Comparison of ENCODE assay signal across 8 cellular contexts in the genomic region with DNA sequence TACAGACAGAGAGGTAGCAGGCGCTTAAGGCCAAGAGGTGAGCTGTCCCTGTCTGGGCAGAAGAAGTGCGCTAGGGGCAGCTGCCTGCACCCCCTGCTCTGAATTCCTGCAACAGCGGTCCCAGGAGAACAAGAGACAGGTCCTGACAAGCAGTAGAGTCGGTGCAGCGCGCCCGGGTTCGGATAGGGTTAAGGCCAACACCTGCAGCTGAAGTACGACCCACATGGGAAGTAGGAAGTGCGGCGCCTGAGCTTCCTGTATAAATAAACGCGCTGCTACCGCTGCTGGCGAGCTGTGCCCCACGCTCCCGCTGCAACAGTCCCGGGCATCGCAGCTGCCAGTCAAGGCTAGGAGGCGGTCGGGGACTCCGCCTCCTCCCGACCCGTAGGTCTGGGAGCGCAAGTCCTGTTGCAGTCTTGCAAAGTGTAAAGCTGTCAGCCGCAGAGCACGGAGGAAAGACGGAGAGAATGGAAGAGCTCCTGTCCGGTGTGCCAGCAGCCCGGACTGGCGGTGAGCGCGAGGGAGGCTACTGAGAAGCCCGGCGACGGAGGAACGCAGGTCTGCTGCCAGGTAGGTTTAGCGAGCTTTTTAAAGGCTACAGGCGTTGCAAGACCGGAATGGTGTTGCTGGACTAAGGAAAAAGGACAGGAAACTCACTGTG. TPM values are rescaled to one million over a fixed set of nuclear protein-coding genes. Genes with fewer than 3 reads are reported as not detected.
A peak's percentile ranks its signal among the peaks of the same experiment; 100 is the strongest.
DNase-seq lines count a peak whose midpoint lies in the region; ATAC-seq, FAIRE-seq and TF ChIP-seq lines count a peak whose summit lies in the region.

A gene (plus strand): TSS at position 290 of the 661 bp plus-strand sequence. CDS start 12,185 bp downstream, outside the sequence.

- peaks cover 8% of the 10 kb centered on the region for H3K27me3 ChIP-seq in Panc1 (ENCODE audit: control insufficient read depth, insufficient read depth, low read length)
- no peaks in the 10 kb centered on the region for H3K27me3 ChIP-seq in naive thymus-derived CD4-positive, alpha-beta T cell (ENCODE audit: control insufficient read depth in 2 of 2, insufficient read depth in 2 of 2, low read length in 2 of 2)

- FAIRE-seq in D721Med (lab: Jason Lieb, UNC) = no peak

- peaks cover 5% of the 10 kb centered on the region for H3K4me1 ChIP-seq in Panc1 (ENCODE audit: control insufficient read depth, insufficient read depth, low read length)
- peaks cover 4 to 18% of the 10 kb centered on the region in 2 donors for H3K4me1 ChIP-seq in naive thymus-derived CD4-positive, alpha-beta T cell (ENCODE audit: control insufficient read depth in 2 of 2, insufficient read depth in 2 of 2, low read length in 2 of 2)

- H3K27me3 Mint-ChIP-seq in activated T-helper 1 cell treated with anti-CD3 and anti-CD28 coated beads, Interleukin-12 subunit alpha, Interleukin-12 subunit beta, Interleukin-2, Interleukin-4 antibody, amounts not matched to agents 30 ng/mL and 10 ng/mL and 1 ng/mL, durations not matched to agents 14 hours and 24 hours and 36 hours (ENCODE audit: insufficient read depth) = peaks cover 22% of the 10 kb centered on the region
- H3K27me3 Mint-ChIP-seq in naive thymus-derived CD4-positive, alpha-beta T cell = peaks cover 0 to 21% (median 0%) of the 10 kb centered on the region in 5 donors
- H3K27me3 Mint-ChIP-seq in stimulated activated memory B cell treated with anti-CD40 and anti-IgM and Interleukin-4, amounts not matched to agents 10 μg/mL and 1 μg/mL and 100 μg/mL, for 72 hours = no peaks in the 10 kb centered on the region

- no peaks in the 10 kb centered on the region for H3K36me3 Mint-ChIP-seq in activated T-helper 1 cell treated with anti-CD3 and anti-CD28 coated beads, Interleukin-12 subunit alpha, Interleukin-12 subunit beta, Interleukin-2, Interleukin-4 antibody, amounts not matched to agents 30 ng/mL and 10 ng/mL and 1 ng/mL, durations not matched to agents 14 hours and 24 hours and 36 hours (ENCODE audit: low read depth)
- peaks cover 0 to 7% (median 0%) of the 10 kb centered on the region in 5 donors for H3K36me3 Mint-ChIP-seq in naive thymus-derived CD4-positive, alpha-beta T cell
- H3K36me3 Mint-ChIP-seq in stimulated activated memory B cell treated with anti-CD40 and anti-IgM and Interleukin-4, amounts not matched to agents 10 μg/mL and 1 μg/mL and 100 μg/mL, for 72 hours = no peaks in the 10 kb centered on the region

- peak; percentile 86 for ATAC-seq in GM21717 (IDR thresholded peaks at IDR 0.05; ENCODE audit: unreplicated experiment)
- peak; percentile 98 for ATAC-seq in Panc1
- peak; percentile 92 for ATAC-seq in naive thymus-derived CD4-positive, alpha-beta T cell
- peak; percentile 97 for ATAC-seq in stimulated activated memory B cell treated with anti-CD40 and anti-IgM and Interleukin-4, amounts not matched to agents 10 μg/mL and 1 μg/mL and 100 μg/mL, for 72 hours

- H3K4me3 Mint-ChIP-seq in activated T-helper 1 cell treated with anti-CD3 and anti-CD28 coated beads, Interleukin-12 subunit alpha, Interleukin-12 subunit beta, Interleukin-2, Interleukin-4 antibody, amounts not matched to agents 30 ng/mL and 10 ng/mL and 1 ng/mL, durations not matched to agents 14 hours and 24 hours and 36 hours = peak within 1 kb of the TSS; percentile 94
- peak within 1 kb of the TSS; percentile 90 to 100 (median 99) for H3K4me3 Mint-ChIP-seq in naive thymus-derived CD4-positive, alpha-beta T cell
- peak within 1 kb of the TSS; percentile 91 for H3K4me3 Mint-ChIP-seq in stimulated activated memory B cell treated with anti-CD40 and anti-IgM and Interleukin-4, amounts not matched to agents 10 μg/mL and 1 μg/mL and 100 μg/mL, for 72 hours

- POLR2A ChIA-PET in Panc1 (lab: Charles Lee) = no interaction called here
- POLR2A ChIA-PET in naive thymus-derived CD4-positive, alpha-beta T cell (lab: Charles Lee) = interaction anchor here (0.6 to 0.9 kb wide), 4 partner anchors 8 to 232 kb away, joined by 3 to 4 read pairs (median 3); a partner anchor contains a TSS

- no peak within 1 kb of the TSS for H3K27ac Mint-ChIP-seq in activated T-helper 1 cell treated with anti-CD3 and anti-CD28 coated beads, Interleukin-12 subunit alpha, Interleukin-12 subunit beta, Interleukin-2, Interleukin-4 antibody, amounts not matched to agents 30 ng/mL and 10 ng/mL and 1 ng/mL, durations not matched to agents 14 hours and 24 hours and 36 hours
- H3K27ac Mint-ChIP-seq in naive thymus-derived CD4-positive, alpha-beta T cell = peak within 1 kb of the TSS; percentile 2 to 95 (median 92)
- H3K27ac Mint-ChIP-seq in stimulated activated memory B cell treated with anti-CD40 and anti-IgM and Interleukin-4, amounts not matched to agents 10 μg/mL and 1 μg/mL and 100 μg/mL, for 72 hours = peak within 1 kb of the TSS; percentile 82

- H3K9me3 ChIP-seq in Panc1 (ENCODE audit: control insufficient read depth, insufficient read depth, low read depth, low read length) = no peaks in the 10 kb centered on the region
- H3K9me3 ChIP-seq in naive thymus-derived CD4-positive, alpha-beta T cell (ENCODE audit: control insufficient read depth in 2 of 3, low read length in 3 of 3) = no peaks in the 10 kb centered on the region

- no TSS peak for BruUV-seq in Panc1 (replicated peaks; lab: Mats Ljungman, UMichigan)

- DNase-seq in D721Med (ENCODE audit: insufficient read length, low spot score) (peak; percentile 19), KBM-7 (peak; percentile 72), Panc1 (ENCODE audit: low read depth, low spot score) (peak; percentile 71), fibroblast of gingiva (ENCODE audit: low read depth) (peak; percentile 82)
- DNase-seq in activated T-helper 1 cell treated with anti-CD3 and anti-CD28 coated beads, Interleukin-12 subunit alpha, Interleukin-12 subunit beta, Interleukin-2, Interleukin-4 antibody, amounts not matched to agents 30 ng/mL and 10 ng/mL and 1 ng/mL, durations not matched to agents 14 hours and 24 hours and 36 hours (ENCODE audit: low spot score) = peak; percentile 32
- DNase-seq in naive thymus-derived CD4-positive, alpha-beta T cell = peak; percentile 41 to 73 (median 67)

- H3K27ac ChIP-seq in Panc1 (ENCODE audit: low read length) = peak within 1 kb of the TSS; percentile 23; the same call in 1 of the 2 replicates
- peak within 1 kb of the TSS; percentile 69 for H3K27ac ChIP-seq in naive thymus-derived CD4-positive, alpha-beta T cell (ENCODE audit: low read depth, low read length)

- H3K36me3 ChIP-seq in Panc1 (ENCODE audit: control insufficient read depth, insufficient read depth, low read length) = no peaks in the 10 kb centered on the region
- H3K36me3 ChIP-seq in naive thymus-derived CD4-positive, alpha-beta T cell (ENCODE audit: control insufficient read depth in 2 of 3, insufficient read depth in 3 of 3, low read length in 3 of 3) = no peaks in the 10 kb centered on the region

- TF ChIP-seq CTCF in D721Med (IDR thresholded peaks at IDR 0.05; ENCODE audit: insufficient read depth, missing control alignments) (no peak), Panc1 (IDR thresholded peaks at IDR 0.05) (no peak)

- no peaks in the 10 kb centered on the region for H3K9me3 Mint-ChIP-seq in activated T-helper 1 cell treated with anti-CD3 and anti-CD28 coated beads, Interleukin-12 subunit alpha, Interleukin-12 subunit beta, Interleukin-2, Interleukin-4 antibody, amounts not matched to agents 30 ng/mL and 10 ng/mL and 1 ng/mL, durations not matched to agents 14 hours and 24 hours and 36 hours
- H3K9me3 Mint-ChIP-seq in naive thymus-derived CD4-positive, alpha-beta T cell = no peaks in the 10 kb centered on the region
- no peaks in the 10 kb centered on the region for H3K9me3 Mint-ChIP-seq in stimulated activated memory B cell treated with anti-CD40 and anti-IgM and Interleukin-4, amounts not matched to agents 10 μg/mL and 1 μg/mL and 100 μg/mL, for 72 hours

- intact Hi-C loops in Panc1 (cut with micrococcal nuclease; ENCODE audit: unreplicated experiment) = no loop called here
- intact Hi-C loops in activated T-helper 1 cell treated with anti-CD3 and anti-CD28 coated beads, Interleukin-12 subunit alpha, Interleukin-12 subunit beta, Interleukin-2, Interleukin-4 antibody, amounts not matched to agents 30 ng/mL and 10 ng/mL and 1 ng/mL, durations not matched to agents 14 hours and 24 hours and 36 hours (cut with micrococcal nuclease) = loop anchor here (5.0 kb wide), 1 partner anchor 100 kb away; no protein-coding TSS in a partner anchor
- intact Hi-C loops in naive thymus-derived CD4-positive, alpha-beta T cell (cut with micrococcal nuclease) = loop anchor here (1.0 to 10.0 kb wide), 8 partner anchors 13 to 1625 kb away; a partner anchor contains a TSS

- peaks cover 23% of the 10 kb centered on the region for H3K4me1 Mint-ChIP-seq in activated T-helper 1 cell treated with anti-CD3 and anti-CD28 coated beads, Interleukin-12 subunit alpha, Interleukin-12 subunit beta, Interleukin-2, Interleukin-4 antibody, amounts not matched to agents 30 ng/mL and 10 ng/mL and 1 ng/mL, durations not matched to agents 14 hours and 24 hours and 36 hours (ENCODE audit: low read depth)
- peaks cover 15 to 48% (median 35%) of the 10 kb centered on the region in 7 donors for H3K4me1 Mint-ChIP-seq in naive thymus-derived CD4-positive, alpha-beta T cell
- peaks cover 39% of the 10 kb centered on the region for H3K4me1 Mint-ChIP-seq in stimulated activated memory B cell treated with anti-CD40 and anti-IgM and Interleukin-4, amounts not matched to agents 10 μg/mL and 1 μg/mL and 100 μg/mL, for 72 hours

- in situ Hi-C loops in KBM-7 (cut with MboI; ENCODE audit: low pct_unique_long_range_greater_than_20kb, low sequenced_read_pairs) (no loop called here), Panc1 (cut with HindIII; ENCODE audit: low pct_unique_long_range_greater_than_20kb, low sequenced_read_pairs) (no loop called here)

- CTCF ChIA-PET in Panc1 (lab: Charles Lee) = no interaction called here
- CTCF ChIA-PET in naive thymus-derived CD4-positive, alpha-beta T cell (lab: Charles Lee) = interaction anchor here (1.0 kb wide), 2 partner anchors 12 to 59 kb away, joined by 3 read pairs; no protein-coding TSS in a partner anchor

- peak within 1 kb of the TSS; percentile 58 to 73 for H3K4me3 ChIP-seq in Panc1 (ENCODE audit: low read depth in 2 of 2, low read length in 2 of 2)
- peak within 1 kb of the TSS; percentile 70 for H3K4me3 ChIP-seq in naive thymus-derived CD4-positive, alpha-beta T cell (ENCODE audit: low read length)

RNA-seq across cellular contexts. Expression of the gene that starts here (rescaled TPM):
- 5.6 TPM for total RNA-seq in Panc1 (2021; ENCODE audit: unreplicated experiment)
- polyA plus RNA-seq in Panc1 (2012; ENCODE audit: insufficient read length) = 3.8 TPM
- total RNA-seq in activated T-helper 1 cell treated with anti-CD3 and anti-CD28 coated beads, Interleukin-12 subunit alpha, Interleukin-12 subunit beta, Interleukin-2, Interleukin-4 antibody, amounts not matched to agents 30 ng/mL and 10 ng/mL and 1 ng/mL, durations not matched to agents 14 hours and 24 hours and 36 hours = 0.44 and 0.86 TPM in 2 replicates
- total RNA-seq in naive thymus-derived CD4-positive, alpha-beta T cell = 10 to 100 TPM in 1 of 5 experiments, 1 to 10 TPM in 4; 1.5 to 23.5 (median 7.9) TPM
- polyA plus RNA-seq in naive thymus-derived CD4-positive, alpha-beta T cell = 1 to 10 TPM; 1.6 to 1.8 TPM

Comparison
In these comparisons a context has a peak if more than half of its experiments do, and no peak if none do; other contexts are left out.
1. Peak in every context shown above with its lines: DNase-seq, ATAC-seq, H3K4me3 ChIP-seq and H3K27ac ChIP-seq.
2. Peak in DNase-seq in activated T-helper 1 cell treated with anti-CD3 and anti-CD28 coated beads, Interleukin-12 subunit alpha, Interleukin-12 subunit beta, Interleukin-2, Interleukin-4 antibody, amounts not matched to agents 30 ng/mL and 10 ng/mL and 1 ng/mL, durations not matched to agents 14 hours and 24 hours and 36 hours; RNA of the gene not detected or under 1 TPM.
3. DNase-seq: peak in every context shown above with its lines; median percentile 82 in fibroblast of gingiva; 72 in KBM-7; 71 in Panc1; 67 in naive thymus-derived CD4-positive, alpha-beta T cell; 32 in activated T-helper 1 cell treated with anti-CD3 and anti-CD28 coated beads, Interleukin-12 subunit alpha, Interleukin-12 subunit beta, Interleukin-2, Interleukin-4 antibody, amounts not matched to agents 30 ng/mL and 10 ng/mL and 1 ng/mL, durations not matched to agents 14 hours and 24 hours and 36 hours; 19 in D721Med.